18 cellular contexts compared by ENCODE assay signal in the genomic region with DNA sequence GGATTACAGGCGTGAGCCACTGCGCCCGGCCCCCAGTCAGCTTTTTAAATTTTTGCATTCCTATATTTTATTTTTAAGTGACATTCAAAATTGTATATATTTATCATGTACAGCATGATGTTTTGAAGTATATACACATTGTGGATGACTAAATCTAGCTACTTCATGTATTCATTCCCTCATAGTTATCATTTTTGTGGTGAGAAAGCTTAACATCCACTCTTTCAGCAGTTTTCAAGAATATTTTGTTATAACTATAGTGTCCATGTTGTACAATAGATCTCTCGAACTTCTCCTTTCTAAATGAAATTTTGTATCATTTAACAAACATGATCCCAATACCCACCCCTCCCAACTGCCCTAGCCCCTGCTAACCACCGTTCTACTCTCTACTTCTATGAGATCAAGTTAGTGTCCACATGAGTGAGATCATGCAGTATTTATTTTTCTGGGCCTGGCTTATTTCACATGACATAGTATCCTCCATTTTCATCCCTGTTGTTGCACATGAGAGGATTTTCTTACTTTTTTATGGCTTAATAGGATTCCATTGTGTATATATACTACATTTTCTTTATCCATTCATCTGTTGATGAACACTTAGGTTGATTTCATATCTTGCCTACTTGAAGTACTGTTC. TPM values are rescaled to one million over a fixed set of nuclear protein-coding genes. Genes with fewer than 3 reads are reported as not detected.
"Had no signal": no experiment of that assay in that cellular context is flagged by ENCODE, and none has a peak within 500 bp of the region (broad histone marks: within the 10 kb centered on the region; RNA-seq: fewer than 3 reads in every experiment).

No MANE protein-coding gene starts in this region.

- H3K27me3 ChIP-seq: ovary, sigmoid colon, testis, upper lobe of right lung had no signal

- H3K36me3 ChIP-seq: ovary, sigmoid colon, stomach, upper lobe of right lung had no signal

- H3K4me1 ChIP-seq: sigmoid colon, testis, upper lobe of right lung had no signal

- H3K27ac ChIP-seq: ovary, sigmoid colon, stomach, testis, upper lobe of right lung had no signal

- DNase-seq: activated CD4-positive, CD25-positive, alpha-beta regulatory T cell treated with anti-CD3 and anti-CD28 coated beads, Interleukin-2, amount 50 U/mL, for 72 hours; activated naive CD4-positive, alpha-beta T cell treated with Interleukin-2 at 50 U/mL for 16 hours; erythroblast; hypothalamus; kidney glomerular epithelial cell; ovary; sigmoid colon; stimulated activated CD4-positive, alpha-beta T cell treated with anti-CD3 and anti-CD28 coated beads, Interleukin-12 subunit alpha, Interleukin-12 subunit beta, amount 100 ng/mL, for 4 hours; stimulated activated CD4-positive, alpha-beta T cell treated with anti-CD3 and anti-CD28 coated beads, Interleukin-2, amount 100 ng/mL, for 24 hours; stomach; SW 1271; T-helper 9 cell; testis; upper lobe of right lung had no signal

- H3K4me3 ChIP-seq: ovary, sigmoid colon, stomach, testis, upper lobe of right lung had no signal

- ATAC-seq: activated T-helper 17 cell treated with anti-CD3 and anti-CD28 coated beads, Interleukin-2, amount 50 U/mL, for 72 hours; upper lobe of right lung had no signal

- H3K9me3 ChIP-seq: ovary, sigmoid colon, stomach, testis, upper lobe of right lung had no signal

RNA-seq across cellular contexts. Expression of gene GPRC5D, which starts 56.9 kb away (rescaled TPM):
- total RNA-seq: activated T-helper 17 cell treated with anti-CD3 and anti-CD28 coated beads, Interleukin-2, amount 50 U/mL, for 72 hours; mesenteric fat pad; myocyte; neural crest cell; sigmoid colon; stomach; upper lobe of right lung had no signal
